8 cellular contexts compared by ENCODE assay signal in the genomic region with DNA sequence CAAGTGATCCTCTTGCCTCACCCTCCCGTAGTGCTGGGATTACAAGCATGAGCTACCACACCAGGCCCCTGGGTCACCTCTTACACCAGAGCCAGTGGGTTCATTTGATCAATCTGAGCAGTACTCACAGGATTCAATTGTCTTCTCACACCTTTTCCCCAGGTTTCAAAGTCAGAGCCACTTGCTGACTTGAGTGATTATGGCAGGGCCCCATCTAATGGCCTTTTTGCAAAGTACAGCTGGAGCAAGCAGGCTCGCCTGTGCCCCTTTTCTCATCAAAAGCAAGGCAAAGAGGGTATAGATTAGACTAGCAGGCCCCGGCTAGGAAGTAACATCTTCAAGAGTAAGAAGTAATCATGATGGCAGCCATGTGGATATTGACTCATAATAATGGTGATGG.
DNase-seq lines count a peak whose midpoint lies in the region; ATAC-seq and TF ChIP-seq lines count a peak whose summit lies in the region.

No MANE protein-coding gene starts in this region.

- no peak overlapping the region for H3K4me3 Mint-ChIP-seq in type B pancreatic cell

- peaks cover 3% of the 10 kb centered on the region for H3K4me1 Mint-ChIP-seq in type B pancreatic cell (ENCODE audit: unreplicated experiment)

- H3K27me3 ChIP-seq in SK-N-SH (ENCODE audit: insufficient read depth) = no peaks in the 10 kb centered on the region
- H3K27me3 ChIP-seq in psoas muscle (ENCODE audit: insufficient read depth in 3 of 3, low read length in 2 of 3) = no peaks in the 10 kb centered on the region

- H3K27me3 Mint-ChIP-seq in type B pancreatic cell = no peaks in the 10 kb centered on the region

- intact Hi-C loops in psoas muscle (cut with DNase I) = loop anchor here in 1 of 2 donors (5.0 kb wide), 1 partner anchor 226 kb away; a partner anchor contains a TSS

- no peak overlapping the region for H3K27ac Mint-ChIP-seq in type B pancreatic cell

- in situ Hi-C loops in astrocyte of the spinal cord (cut with HindIII; ENCODE audit: low sequenced_read_pairs) = no loop called here

- no peaks in the 10 kb centered on the region for H3K36me3 ChIP-seq in SK-N-SH (replicated peaks in 1 of 2; ENCODE audit: control insufficient read depth in 1 of 2, insufficient read depth in 2 of 2, low read length in 1 of 2)
- no peaks in the 10 kb centered on the region for H3K36me3 ChIP-seq in psoas muscle (ENCODE audit: insufficient read depth in 1 of 2, low read depth in 1 of 2)

- H3K9me3 Mint-ChIP-seq in type B pancreatic cell = peaks cover 7% of the 10 kb centered on the region

- H4K20me1 ChIP-seq in SK-N-SH (ENCODE audit: insufficient read depth) = no peaks in the 10 kb centered on the region

- POLR2A ChIA-PET in SK-N-SH (lab: Yijun Ruan, JAX) = no interaction called here

- H3K9me3 ChIP-seq in SK-N-SH = peaks cover 7% of the 10 kb centered on the region; the same call in 1 of the 2 replicates
- no peaks in the 10 kb centered on the region for H3K9me3 ChIP-seq in psoas muscle

- no peak for TF ChIP-seq EP300 in SK-N-SH (IDR thresholded peaks at IDR 0.05; ENCODE audit: borderline replicate concordance in 1 of 2, low read depth in 1 of 2, low read length in 1 of 2)

- H3K4me2 ChIP-seq in SK-N-SH = no peak overlapping the region

- TF ChIP-seq CTCF in SK-N-SH (IDR thresholded peaks at IDR 0.05) = peak; percentile 57
- TF ChIP-seq CTCF in astrocyte of the spinal cord (IDR thresholded peaks at IDR 0.05; ENCODE audit: low read depth, low read length) = peak; percentile 64
- TF ChIP-seq CTCF in type B pancreatic cell (conservative IDR thresholded peaks at IDR 0.05) = peak; percentile 59
- no peak for TF ChIP-seq CTCF in psoas muscle (IDR thresholded peaks at IDR 0.05)

- peak; percentile 67 for DNase-seq in SIG-M5 treated with dmso at 0.1 percent for 504 hours (lab: John Stamatoyannopoulos, UW; ENCODE audit: unreplicated experiment)
- DNase-seq in SIG-M5 (lab: John Stamatoyannopoulos, UW) = no peak
- peak; percentile 68 for DNase-seq in HuH-7.5 (ENCODE audit: low spot score)
- peak; percentile 42 for DNase-seq in SK-N-SH
- DNase-seq in astrocyte of the spinal cord (ENCODE audit: low read depth, low spot score) = peak; percentile 46
- DNase-seq in kidney tubule cell (ENCODE audit: low spot score) = peak; percentile 60
- DNase-seq in type B pancreatic cell (ENCODE audit: extremely low spot score, unreplicated experiment) = no peak
- no peak for DNase-seq in psoas muscle

- no peak for ATAC-seq in psoas muscle

- TF ChIP-seq RAD21 in SK-N-SH (IDR thresholded peaks at IDR 0.05; ENCODE audit: low read length) = peak; percentile 85

- 82% methylated on average over 3 of the region's 3 CpGs for WGBS in SK-N-SH (ENCODE audit: low lambda C conversion rate)
- 66 to 82% (median 78%) methylated on average over 3 of the region's 3 CpGs for WGBS in psoas muscle, 3 donors

- H3K4me3 ChIP-seq in SK-N-SH (ENCODE audit: low read depth in 2 of 2, low read length in 1 of 2) (no peak overlapping the region), astrocyte of the spinal cord (ENCODE audit: low read depth, low read length) (no peak overlapping the region), psoas muscle (no peak overlapping the region)

- CTCF ChIA-PET in SK-N-SH (lab: Yijun Ruan, JAX) = interaction anchor here (0.7 to 10.5 kb wide), 25 partner anchors 10 to 231 kb away, joined by 3 to 111 read pairs (median 4); a partner anchor contains a TSS

- no peak overlapping the region for H3K9ac ChIP-seq in SK-N-SH

- no peak overlapping the region for H3K27ac ChIP-seq in SK-N-SH (ENCODE audit: low read depth in 2 of 2, low read length in 1 of 2)
- no peak overlapping the region for H3K27ac ChIP-seq in psoas muscle

- H3K79me2 ChIP-seq in SK-N-SH (ENCODE audit: insufficient read depth) = no peaks in the 10 kb centered on the region

- H3K4me1 ChIP-seq in SK-N-SH (ENCODE audit: control insufficient read depth in 1 of 2, insufficient read depth in 2 of 2, low read depth in 1 of 2, low read length in 1 of 2) (peaks cover 24 to 33% of the 10 kb centered on the region in 2 experiments), psoas muscle (peaks cover 9% of the 10 kb centered on the region)

- H3K9me2 ChIP-seq in SK-N-SH = no peaks in the 10 kb centered on the region

- H3K36me3 Mint-ChIP-seq in type B pancreatic cell = peaks cover 7% of the 10 kb centered on the region

- no peak overlapping the region for H2AFZ ChIP-seq in SK-N-SH (ENCODE audit: low read depth)

- peaks cover 7% of the 10 kb centered on the region for H3F3A ChIP-seq in SK-N-SH (replicated peaks; ENCODE audit: insufficient read depth)

TF ChIP-seq in SK-N-SH, 30 proteins besides CTCF, POLR2A, EP300 and RAD21:
- peak; percentile 64; the same call in 1 of the 2 replicates for TF ChIP-seq SMC3 (IDR thresholded peaks at IDR 0.05; ENCODE audit: low read depth, low read length)
- no peak for TF ChIP-seq YY1 (IDR thresholded peaks at IDR 0.05; ENCODE audit: low read depth)

Comparison
In these comparisons a context has a peak if more than half of its experiments do, and no peak if none do; other contexts are left out.
1. DNase-seq: peak in SIG-M5 treated with dmso at 0.1 percent for 504 hours (single experiment), HuH-7.5 (single experiment), SK-N-SH (single experiment), astrocyte of the spinal cord (single experiment) and kidney tubule cell (single experiment); none in SIG-M5 (single experiment), type B pancreatic cell (single experiment) and psoas muscle (0 of 2).